1 cellular context compared by ENCODE assay signal in the genomic region with DNA sequence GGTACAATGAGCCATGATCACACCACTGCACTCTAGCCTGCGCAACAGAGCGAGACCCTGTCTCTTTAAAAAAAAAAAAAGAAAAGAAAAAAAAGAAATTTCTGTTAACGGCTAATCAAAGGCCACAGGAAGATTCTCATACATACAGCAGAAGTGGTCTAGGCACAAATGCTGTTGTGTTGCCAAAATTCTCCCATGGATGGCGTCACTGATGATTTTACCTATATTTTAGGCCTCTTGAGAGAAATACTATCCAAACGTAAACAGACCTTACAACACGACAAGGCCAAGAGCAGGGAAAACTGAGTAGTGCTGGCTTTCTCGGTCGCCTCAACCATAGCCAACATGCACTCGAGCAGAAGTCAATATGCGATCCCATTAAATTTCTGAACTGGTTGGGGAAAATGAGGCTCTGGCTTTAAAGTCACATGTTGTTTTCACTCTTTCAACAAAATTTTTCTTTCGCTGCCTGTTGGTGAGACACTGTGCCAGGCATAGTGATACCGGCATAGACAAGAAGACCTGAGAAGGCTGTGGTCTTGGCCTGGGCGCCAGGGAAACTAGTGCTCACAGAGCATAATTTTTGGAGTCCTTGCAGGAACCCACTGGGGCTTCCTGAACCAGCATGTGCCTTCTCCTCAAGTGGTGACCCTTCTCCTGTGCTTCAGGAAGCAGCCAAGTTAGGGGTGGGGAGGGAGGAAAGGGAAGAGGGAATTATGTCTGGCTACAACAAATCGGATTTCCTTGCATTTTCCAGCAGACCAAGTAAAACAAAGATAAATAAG.
TF ChIP-seq lines count a peak whose summit lies in the region.

No MANE protein-coding gene starts in this region.

TF ChIP-seq in H1, 55 proteins besides CTCF, POLR2A, EP300 and RAD21:
- TF ChIP-seq TEAD4 (IDR thresholded peaks at IDR 0.05; ENCODE audit: low read depth, low read length) (no peak), ASH2L (IDR thresholded peaks at IDR 0.05; ENCODE audit: low read length) (no peak), PHF8 (conservative IDR thresholded peaks at IDR 0.05; ENCODE audit: low read depth, low read length) (no peak), CHD1 (IDR thresholded peaks at IDR 0.05; ENCODE audit: low read depth, low read length) (no peak), KDM5A (IDR thresholded peaks at IDR 0.05; ENCODE audit: low read length) (no peak), BCL11A (IDR thresholded peaks at IDR 0.05; ENCODE audit: low read depth in 2 of 2, low read length in 2 of 2) (no peak), TAF1 (IDR thresholded peaks at IDR 0.05; ENCODE audit: low read depth, low read length) (no peak)
- TF ChIP-seq, protein P1, sequence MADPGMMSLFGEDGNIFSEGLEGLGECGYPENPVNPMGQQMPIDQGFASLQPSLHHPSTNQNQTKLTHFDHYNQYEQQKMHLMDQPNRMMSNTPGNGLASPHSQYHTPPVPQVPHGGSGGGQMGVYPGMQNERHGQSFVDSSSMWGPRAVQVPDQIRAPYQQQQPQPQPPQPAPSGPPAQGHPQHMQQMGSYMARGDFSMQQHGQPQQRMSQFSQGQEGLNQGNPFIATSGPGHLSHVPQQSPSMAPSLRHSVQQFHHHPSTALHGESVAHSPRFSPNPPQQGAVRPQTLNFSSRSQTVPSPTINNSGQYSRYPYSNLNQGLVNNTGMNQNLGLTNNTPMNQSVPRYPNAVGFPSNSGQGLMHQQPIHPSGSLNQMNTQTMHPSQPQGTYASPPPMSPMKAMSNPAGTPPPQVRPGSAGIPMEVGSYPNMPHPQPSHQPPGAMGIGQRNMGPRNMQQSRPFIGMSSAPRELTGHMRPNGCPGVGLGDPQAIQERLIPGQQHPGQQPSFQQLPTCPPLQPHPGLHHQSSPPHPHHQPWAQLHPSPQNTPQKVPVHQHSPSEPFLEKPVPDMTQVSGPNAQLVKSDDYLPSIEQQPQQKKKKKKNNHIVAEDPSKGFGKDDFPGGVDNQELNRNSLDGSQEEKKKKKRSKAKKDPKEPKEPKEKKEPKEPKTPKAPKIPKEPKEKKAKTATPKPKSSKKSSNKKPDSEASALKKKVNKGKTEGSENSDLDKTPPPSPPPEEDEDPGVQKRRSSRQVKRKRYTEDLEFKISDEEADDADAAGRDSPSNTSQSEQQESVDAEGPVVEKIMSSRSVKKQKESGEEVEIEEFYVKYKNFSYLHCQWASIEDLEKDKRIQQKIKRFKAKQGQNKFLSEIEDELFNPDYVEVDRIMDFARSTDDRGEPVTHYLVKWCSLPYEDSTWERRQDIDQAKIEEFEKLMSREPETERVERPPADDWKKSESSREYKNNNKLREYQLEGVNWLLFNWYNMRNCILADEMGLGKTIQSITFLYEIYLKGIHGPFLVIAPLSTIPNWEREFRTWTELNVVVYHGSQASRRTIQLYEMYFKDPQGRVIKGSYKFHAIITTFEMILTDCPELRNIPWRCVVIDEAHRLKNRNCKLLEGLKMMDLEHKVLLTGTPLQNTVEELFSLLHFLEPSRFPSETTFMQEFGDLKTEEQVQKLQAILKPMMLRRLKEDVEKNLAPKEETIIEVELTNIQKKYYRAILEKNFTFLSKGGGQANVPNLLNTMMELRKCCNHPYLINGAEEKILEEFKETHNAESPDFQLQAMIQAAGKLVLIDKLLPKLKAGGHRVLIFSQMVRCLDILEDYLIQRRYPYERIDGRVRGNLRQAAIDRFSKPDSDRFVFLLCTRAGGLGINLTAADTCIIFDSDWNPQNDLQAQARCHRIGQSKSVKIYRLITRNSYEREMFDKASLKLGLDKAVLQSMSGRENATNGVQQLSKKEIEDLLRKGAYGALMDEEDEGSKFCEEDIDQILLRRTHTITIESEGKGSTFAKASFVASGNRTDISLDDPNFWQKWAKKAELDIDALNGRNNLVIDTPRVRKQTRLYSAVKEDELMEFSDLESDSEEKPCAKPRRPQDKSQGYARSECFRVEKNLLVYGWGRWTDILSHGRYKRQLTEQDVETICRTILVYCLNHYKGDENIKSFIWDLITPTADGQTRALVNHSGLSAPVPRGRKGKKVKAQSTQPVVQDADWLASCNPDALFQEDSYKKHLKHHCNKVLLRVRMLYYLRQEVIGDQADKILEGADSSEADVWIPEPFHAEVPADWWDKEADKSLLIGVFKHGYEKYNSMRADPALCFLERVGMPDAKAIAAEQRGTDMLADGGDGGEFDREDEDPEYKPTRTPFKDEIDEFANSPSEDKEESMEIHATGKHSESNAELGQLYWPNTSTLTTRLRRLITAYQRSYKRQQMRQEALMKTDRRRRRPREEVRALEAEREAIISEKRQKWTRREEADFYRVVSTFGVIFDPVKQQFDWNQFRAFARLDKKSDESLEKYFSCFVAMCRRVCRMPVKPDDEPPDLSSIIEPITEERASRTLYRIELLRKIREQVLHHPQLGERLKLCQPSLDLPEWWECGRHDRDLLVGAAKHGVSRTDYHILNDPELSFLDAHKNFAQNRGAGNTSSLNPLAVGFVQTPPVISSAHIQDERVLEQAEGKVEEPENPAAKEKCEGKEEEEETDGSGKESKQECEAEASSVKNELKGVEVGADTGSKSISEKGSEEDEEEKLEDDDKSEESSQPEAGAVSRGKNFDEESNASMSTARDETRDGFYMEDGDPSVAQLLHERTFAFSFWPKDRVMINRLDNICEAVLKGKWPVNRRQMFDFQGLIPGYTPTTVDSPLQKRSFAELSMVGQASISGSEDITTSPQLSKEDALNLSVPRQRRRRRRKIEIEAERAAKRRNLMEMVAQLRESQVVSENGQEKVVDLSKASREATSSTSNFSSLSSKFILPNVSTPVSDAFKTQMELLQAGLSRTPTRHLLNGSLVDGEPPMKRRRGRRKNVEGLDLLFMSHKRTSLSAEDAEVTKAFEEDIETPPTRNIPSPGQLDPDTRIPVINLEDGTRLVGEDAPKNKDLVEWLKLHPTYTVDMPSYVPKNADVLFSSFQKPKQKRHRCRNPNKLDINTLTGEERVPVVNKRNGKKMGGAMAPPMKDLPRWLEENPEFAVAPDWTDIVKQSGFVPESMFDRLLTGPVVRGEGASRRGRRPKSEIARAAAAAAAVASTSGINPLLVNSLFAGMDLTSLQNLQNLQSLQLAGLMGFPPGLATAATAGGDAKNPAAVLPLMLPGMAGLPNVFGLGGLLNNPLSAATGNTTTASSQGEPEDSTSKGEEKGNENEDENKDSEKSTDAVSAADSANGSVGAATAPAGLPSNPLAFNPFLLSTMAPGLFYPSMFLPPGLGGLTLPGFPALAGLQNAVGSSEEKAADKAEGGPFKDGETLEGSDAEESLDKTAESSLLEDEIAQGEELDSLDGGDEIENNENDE (IDR thresholded peaks at IDR 0.05; ENCODE audit: insufficient replicate concordance, low read length), result no peak
TF ChIP-seq in H1: peak in this region for 0.
